Comparison of ENCODE assay signal across 12 cellular contexts in genomic region chr1:15916417-15916816, GRCh38. TPM values are rescaled to one million over a fixed set of nuclear protein-coding genes. Genes with fewer than 3 reads are reported as not detected.
A peak's percentile ranks its signal among the peaks of the same experiment; 100 is the strongest.
DNase-seq lines count a peak whose midpoint lies in the region; ATAC-seq and TF ChIP-seq lines count a peak whose summit lies in the region.
"Had no signal": no experiment of that assay in that cellular context is flagged by ENCODE, and none has a peak within 500 bp of the region (broad histone marks: within the 10 kb centered on the region; RNA-seq: fewer than 3 reads in every experiment).

No MANE protein-coding gene starts in this region.

- peaks cover 32 to 66% (median 44%) of the 10 kb centered on the region in 5 donors for H3K36me3 ChIP-seq in subcutaneous abdominal adipose tissue (ENCODE audit: control insufficient read depth in 5 of 5, insufficient read depth in 5 of 5, low read length in 5 of 5)

- DNase-seq in activated naive CD4-positive, alpha-beta T cell treated with anti-CD3 and anti-CD28 coated beads for 36 hours: peak; percentile 17
- no peak for DNase-seq in activated naive CD4-positive, alpha-beta T cell treated with Interleukin-2 at 50 U/mL for 16 hours
- DNase-seq in fibroblast of villous mesenchyme (ENCODE audit: low read depth): peak; percentile 28
- no peak for DNase-seq in NCI-H748 treated with DMSO at 0.1 percent for 48 hours (lab: John Stamatoyannopoulos, UW)
- no peak for DNase-seq in midbrain (lab: John Stamatoyannopoulos, UW)
- DNase-seq: activated CD4-positive, alpha-beta T cell treated with anti-CD3 and anti-CD28 coated beads for 1 hour; NCI-H526; stimulated activated CD4-positive, alpha-beta T cell treated with anti-CD3 and anti-CD28 coated beads, Interleukin-15, amount 100 ng/mL, for 24 hours had no signal

- intact Hi-C loops in activated naive CD4-positive, alpha-beta T cell treated with anti-CD3 and anti-CD28 coated beads for 36 hours (cut with micrococcal nuclease): loop anchor here (5.0 kb wide), 2 partner anchors 79 to 99 kb away; no protein-coding TSS in a partner anchor

- H3K9me3 Mint-ChIP-seq in activated naive CD4-positive, alpha-beta T cell treated with anti-CD3 and anti-CD28 coated beads for 36 hours: no peaks in the 10 kb centered on the region

- H3K4me3 Mint-ChIP-seq in activated naive CD4-positive, alpha-beta T cell treated with anti-CD3 and anti-CD28 coated beads for 36 hours: no peak overlapping the region

- H3K27me3 Mint-ChIP-seq in activated naive CD4-positive, alpha-beta T cell treated with anti-CD3 and anti-CD28 coated beads for 36 hours (ENCODE audit: low read depth): no peaks in the 10 kb centered on the region

- H3K27me3 ChIP-seq in subcutaneous abdominal adipose tissue (ENCODE audit: control insufficient read depth in 5 of 5, insufficient read depth in 4 of 5, low read length in 5 of 5): no peaks in the 10 kb centered on the region

- H3K4me3 ChIP-seq in fibroblast of villous mesenchyme (ENCODE audit: low read depth, low read length) (peak overlapping the region; percentile 29), subcutaneous abdominal adipose tissue (ENCODE audit: low read depth in 1 of 5, low read length in 5 of 5) (no peak overlapping the region)

- no peak overlapping the region for H3K9ac ChIP-seq in subcutaneous abdominal adipose tissue (ENCODE audit: low read length in 5 of 5)

- peak overlapping the region; percentile 7 for H3K27ac ChIP-seq in subcutaneous abdominal adipose tissue (ENCODE audit: low read depth, low read length)
- H3K27ac ChIP-seq: C4-2B had no signal

- CTCF ChIA-PET in activated naive CD4-positive, alpha-beta T cell treated with anti-CD3 and anti-CD28 coated beads for 36 hours (lab: Charles Lee): interaction anchor here (0.6 kb wide), 3 partner anchors 82 to 99 kb away, joined by 3 to 5 read pairs (median 3); no protein-coding TSS in a partner anchor

- ATAC-seq in SK-N-SH treated with all-trans-retinoic acid at 6 μM for 48 hours: peak; percentile 55
- no peak for ATAC-seq in HG03045 (IDR thresholded peaks at IDR 0.05; ENCODE audit: unreplicated experiment)

- peaks cover 32% of the 10 kb centered on the region for H3K36me3 Mint-ChIP-seq in activated naive CD4-positive, alpha-beta T cell treated with anti-CD3 and anti-CD28 coated beads for 36 hours (ENCODE audit: low read depth)

- no peaks in the 10 kb centered on the region for H3K9me3 ChIP-seq in subcutaneous abdominal adipose tissue (ENCODE audit: control insufficient read depth in 5 of 5, low read length in 5 of 5)

- H3K27ac Mint-ChIP-seq in activated naive CD4-positive, alpha-beta T cell treated with anti-CD3 and anti-CD28 coated beads for 36 hours: peak overlapping the region; percentile 59

- no peak for TF ChIP-seq CTCF in fibroblast of villous mesenchyme (IDR thresholded peaks at IDR 0.05; ENCODE audit: insufficient read depth, low read depth, low read length)

- peaks cover 0 to 4% (median 0%) of the 10 kb centered on the region in 5 donors for H3K4me1 ChIP-seq in subcutaneous abdominal adipose tissue (ENCODE audit: control insufficient read depth in 5 of 5, insufficient read depth in 5 of 5, low read length in 5 of 5)

- peaks cover 45% of the 10 kb centered on the region for H3K4me1 Mint-ChIP-seq in activated naive CD4-positive, alpha-beta T cell treated with anti-CD3 and anti-CD28 coated beads for 36 hours (ENCODE audit: low read depth)

TF ChIP-seq in SK-N-SH treated with all-trans-retinoic acid at 6 μM for 48 hours, 23 proteins besides CTCF, POLR2A, EP300 and RAD21:
- no peak for TF ChIP-seq ZNF8 (CRISPR knock-in tag; IDR thresholded peaks at IDR 0.05)

RNA-seq across cellular contexts. Expression of gene ZBTB17, which starts 59.5 kb away (rescaled TPM):
- 10 to 100 TPM; 34.8 to 37.5 TPM for total RNA-seq in activated naive CD4-positive, alpha-beta T cell treated with anti-CD3 and anti-CD28 coated beads for 36 hours
- total RNA-seq in fibroblast of villous mesenchyme: 22.5 and 31.5 TPM in 2 replicates

Comparison
In these comparisons a context has a peak if more than half of its experiments do, and no peak if none do; other contexts are left out.
1. DNase-seq: peak in activated naive CD4-positive, alpha-beta T cell treated with anti-CD3 and anti-CD28 coated beads for 36 hours (single experiment) and fibroblast of villous mesenchyme (single experiment); none in activated naive CD4-positive, alpha-beta T cell treated with Interleukin-2 at 50 U/mL for 16 hours (single experiment), NCI-H748 treated with DMSO at 0.1 percent for 48 hours (single experiment) and midbrain (single experiment).